12 cellular contexts compared by ENCODE assay signal in the genomic region with DNA sequence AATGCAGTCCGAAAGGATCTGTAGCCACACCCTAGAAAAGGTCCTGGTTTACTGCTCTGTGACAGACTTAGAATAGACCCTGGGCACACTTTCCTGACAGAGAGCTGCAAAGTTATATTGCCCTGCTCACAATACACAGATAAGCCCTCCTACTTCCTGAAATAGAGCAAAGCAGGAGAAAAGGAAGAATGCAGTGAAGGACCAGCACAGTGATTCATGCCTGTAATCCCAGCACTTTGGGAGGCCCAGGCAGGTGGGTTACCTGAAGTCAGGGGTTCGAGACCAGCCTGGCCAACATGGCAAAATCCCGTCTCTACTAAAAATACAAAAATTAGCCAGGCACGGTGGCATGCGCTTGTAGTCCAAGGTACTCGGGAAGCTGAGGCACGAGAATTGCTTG. TPM values are rescaled to one million over a fixed set of nuclear protein-coding genes. Genes with fewer than 3 reads are reported as not detected.
DNase-seq lines count a peak whose midpoint lies in the region; ATAC-seq and TF ChIP-seq lines count a peak whose summit lies in the region.
"Had no signal": no experiment of that assay in that cellular context is flagged by ENCODE, and none has a peak within 500 bp of the region (broad histone marks: within the 10 kb centered on the region; RNA-seq: fewer than 3 reads in every experiment).

No MANE protein-coding gene starts in this region.

- H3K36me3 ChIP-seq in SU-DHL-6 (ENCODE audit: low read length) (no peaks in the 10 kb centered on the region), uterus (no peaks in the 10 kb centered on the region)

- peaks cover 18% of the 10 kb centered on the region for H3K36me3 Mint-ChIP-seq in activated naive CD4-positive, alpha-beta T cell treated with anti-CD3 and anti-CD28 coated beads, Interleukin-2, amount 10 ng/mL, durations not matched to agents 7 days and 5 days

- peak overlapping the region; percentile 100 for H3K4me3 Mint-ChIP-seq in activated naive CD4-positive, alpha-beta T cell treated with anti-CD3 and anti-CD28 coated beads, Interleukin-2, amount 10 ng/mL, durations not matched to agents 7 days and 5 days

- TF ChIP-seq CTCF in SU-DHL-6 (IDR thresholded peaks at IDR 0.05; ENCODE audit: insufficient read depth, low read length, poor library complexity, severe bottlenecking) (no peak), fibroblast of the aortic adventitia (IDR thresholded peaks at IDR 0.05; ENCODE audit: insufficient read depth, low read length) (no peak), uterus (IDR thresholded peaks at IDR 0.05) (no peak)

- H3K9me3 ChIP-seq in SU-DHL-6 (ENCODE audit: insufficient read depth, low read length) (no peaks in the 10 kb centered on the region), uterus (no peaks in the 10 kb centered on the region), right cardiac atrium (ENCODE audit: control insufficient read depth, low read length) (no peaks in the 10 kb centered on the region)
- H3K9me3 ChIP-seq: body of pancreas had no signal

- CTCF ChIA-PET in activated naive CD4-positive, alpha-beta T cell treated with anti-CD3 and anti-CD28 coated beads, Interleukin-2, amount 10 ng/mL, durations not matched to agents 7 days and 5 days (lab: Charles Lee) = interaction anchor here (0.9 to 6.1 kb wide), 2 partner anchors 23 to 26 kb away, joined by 4 to 48 read pairs; no protein-coding TSS in a partner anchor

- H3K27me3 ChIP-seq in SU-DHL-6 (ENCODE audit: low read length) = no peaks in the 10 kb centered on the region
- no peaks in the 10 kb centered on the region for H3K27me3 ChIP-seq in uterus
- H3K27me3 ChIP-seq in right cardiac atrium (ENCODE audit: control insufficient read depth, insufficient read depth) = no peaks in the 10 kb centered on the region
- H3K27me3 ChIP-seq: body of pancreas had no signal

- H3K4me2 ChIP-seq in SU-DHL-6 (ENCODE audit: low read depth, low read length, poor library complexity, severe bottlenecking) = peak overlapping the region; percentile 82

- H3K4me1 Mint-ChIP-seq in activated naive CD4-positive, alpha-beta T cell treated with anti-CD3 and anti-CD28 coated beads, Interleukin-2, amount 10 ng/mL, durations not matched to agents 7 days and 5 days = peaks cover 53% of the 10 kb centered on the region

- H3K4me3 ChIP-seq in SU-DHL-6 (ENCODE audit: insufficient read depth, low read length, poor library complexity, severe bottlenecking) = peak overlapping the region; percentile 78
- H3K4me3 ChIP-seq in fibroblast of the aortic adventitia (ENCODE audit: low read depth, low read length) = peak overlapping the region; percentile 28
- H3K4me3 ChIP-seq in uterus = no peak overlapping the region
- H3K4me3 ChIP-seq in right cardiac atrium (ENCODE audit: low read length) = no peak overlapping the region
- H3K4me3 ChIP-seq: body of pancreas had no signal

- no peak for DNase-seq in activated naive CD4-positive, alpha-beta T cell treated with anti-CD3 and anti-CD28 coated beads, Interleukin-2, amount 10 ng/mL, durations not matched to agents 7 days and 5 days
- DNase-seq in activated naive CD4-positive, alpha-beta T cell treated with Interleukin-2 at 50 U/mL for 16 hours = no peak
- no peak for DNase-seq in fibroblast of the aortic adventitia (ENCODE audit: low read depth)
- DNase-seq in uterus = no peak
- no peak for DNase-seq in GM19238 (ENCODE audit: insufficient read length, low spot score)
- no peak for DNase-seq in right cardiac atrium
- DNase-seq: body of pancreas, NCI-H1105 had no signal

- intact Hi-C loops in uterus (cut with DNase I; ENCODE audit: low total_unique reads) (no loop called here), right cardiac atrium (cut with DNase I) (no loop called here)

- TF ChIP-seq POLR2A in uterus (IDR thresholded peaks at IDR 0.05) = no peak

- H3K4me1 ChIP-seq in uterus (no peaks in the 10 kb centered on the region), right cardiac atrium (ENCODE audit: control insufficient read depth, insufficient read depth, low read length) (peaks cover 4% of the 10 kb centered on the region)

- H3F3A ChIP-seq in SU-DHL-6 (ENCODE audit: insufficient read depth) = peaks cover 43% of the 10 kb centered on the region

- no peaks in the 10 kb centered on the region for H3K9me3 Mint-ChIP-seq in activated naive CD4-positive, alpha-beta T cell treated with anti-CD3 and anti-CD28 coated beads, Interleukin-2, amount 10 ng/mL, durations not matched to agents 7 days and 5 days

- H3K9ac ChIP-seq in SU-DHL-6 (ENCODE audit: low read length) = peak overlapping the region; percentile 87

- H3K9me2 ChIP-seq in SU-DHL-6 (replicated peaks; ENCODE audit: insufficient read depth, low read length) = no peaks in the 10 kb centered on the region

- ATAC-seq in GM21447 (IDR thresholded peaks at IDR 0.05; ENCODE audit: unreplicated experiment) = no peak
- no peak for ATAC-seq in right cardiac atrium
- ATAC-seq: body of pancreas had no signal

- no peaks in the 10 kb centered on the region for H4K20me1 ChIP-seq in SU-DHL-6 (ENCODE audit: low read depth, low read length)

- peak overlapping the region; percentile 99 for H3K27ac ChIP-seq in SU-DHL-6 (ENCODE audit: low read depth, low read length)
- peak overlapping the region; percentile 29 to 93 for H3K27ac ChIP-seq in uterus
- H3K27ac ChIP-seq in right cardiac atrium (ENCODE audit: low read length) = no peak overlapping the region
- H3K27ac ChIP-seq: body of pancreas, epithelial cell of prostate, SK-N-MC had no signal

- H2AFZ ChIP-seq in SU-DHL-6 (ENCODE audit: low read depth, low read length, severe bottlenecking) = no peak overlapping the region

- peaks cover 71% of the 10 kb centered on the region for H3K79me2 ChIP-seq in SU-DHL-6 (ENCODE audit: insufficient read depth, low read length)

- H3K27me3 Mint-ChIP-seq in activated naive CD4-positive, alpha-beta T cell treated with anti-CD3 and anti-CD28 coated beads, Interleukin-2, amount 10 ng/mL, durations not matched to agents 7 days and 5 days = no peaks in the 10 kb centered on the region

- 78% methylated on average over 7 of the region's 7 CpGs for WGBS in right cardiac atrium

- H3K27ac Mint-ChIP-seq in activated naive CD4-positive, alpha-beta T cell treated with anti-CD3 and anti-CD28 coated beads, Interleukin-2, amount 10 ng/mL, durations not matched to agents 7 days and 5 days = peak overlapping the region; percentile 49

RNA-seq across cellular contexts. Expression of a gene that starts 2.1 kb away (rescaled TPM):
- total RNA-seq in fibroblast of the aortic adventitia (ENCODE audit: low replicate concordance) = 60.6 and 62.5 TPM in 2 replicates
- total RNA-seq in uterus = 10 to 100 TPM; 11.3 to 43.6 (median 21.2) TPM
- 10 to 100 TPM; 15.0 to 18.5 (median 17.9) TPM for total RNA-seq in right cardiac atrium
- 11.6 TPM for polyA plus RNA-seq in right cardiac atrium

RNA-seq across cellular contexts. Expression of a gene that starts 2.6 kb away (rescaled TPM):
- total RNA-seq in fibroblast of the aortic adventitia (ENCODE audit: low replicate concordance) = 13.7 and 38.5 TPM in 2 replicates
- 10 to 100 TPM; 12.0 to 81.5 (median 20.9) TPM for total RNA-seq in uterus
- total RNA-seq in right cardiac atrium = 10 to 100 TPM; 24.0 to 27.4 (median 26.9) TPM
- 23.9 TPM for polyA plus RNA-seq in right cardiac atrium

RNA-seq across cellular contexts. Expression of a gene that starts 26.5 kb away (rescaled TPM):
- total RNA-seq in fibroblast of the aortic adventitia (ENCODE audit: low replicate concordance) (17.6 and 22.6 TPM in 2 replicates), uterus (10 to 100 TPM in 2 of 4 donors, 1 to 10 TPM in 2; 3.6 to 28.5 (median 11.9) TPM), right cardiac atrium (10 to 100 TPM; 12.7 to 19.0 (median 16.7) TPM)
- polyA plus RNA-seq in right cardiac atrium = 15.7 TPM

RNA-seq across cellular contexts. Expression of a gene that starts 26.6 kb away (rescaled TPM):
- total RNA-seq in fibroblast of the aortic adventitia (ENCODE audit: low replicate concordance) (290 and 382 TPM in 2 replicates), uterus (100 to 1,000 TPM in 3 of 4 donors, 10 to 100 TPM in 1; 87.9 to 231 (median 155) TPM), right cardiac atrium (100 to 1,000 TPM; 126 to 132 (median 130) TPM)
- polyA plus RNA-seq in right cardiac atrium = 103 TPM

RNA-seq across cellular contexts. Expression of a gene that starts 32.8 kb away (rescaled TPM):
- total RNA-seq in fibroblast of the aortic adventitia (ENCODE audit: low replicate concordance) (12.2 and 19.9 TPM in 2 replicates), uterus (10 to 100 TPM in 3 of 4 donors, 1 to 10 TPM in 1; 2.6 to 30.8 (median 17.0) TPM), right cardiac atrium (1 to 10 TPM; 4.6 to 7.5 (median 5.4) TPM)
- 6.8 TPM for polyA plus RNA-seq in right cardiac atrium

Comparison
In these comparisons a context has a peak if more than half of its experiments do, and no peak if none do; other contexts are left out.
1. H3K4me3 ChIP-seq: peak in SU-DHL-6 (single experiment) and fibroblast of the aortic adventitia (single experiment); none in uterus (0 of 2) and right cardiac atrium (single experiment).